ENCODE assay signal across 9 cellular contexts in genomic region chrX:149629730-149630387, GRCh38. TPM values are rescaled to one million over a fixed set of nuclear protein-coding genes. Genes with fewer than 3 reads are reported as not detected.
A peak's percentile ranks its signal among the peaks of the same experiment; 100 is the strongest.
DNase-seq lines count a peak whose midpoint lies in the region; ATAC-seq, FAIRE-seq and TF ChIP-seq lines count a peak whose summit lies in the region.
"Had no signal": no experiment of that assay in that cellular context is flagged by ENCODE, and none has a peak within 500 bp of the region (broad histone marks: within the 10 kb centered on the region; RNA-seq: fewer than 3 reads in every experiment).

No MANE protein-coding gene starts in this region.

- H4K20me1 ChIP-seq in HepG2 (ENCODE audit: insufficient read depth, low read length) = no peaks in the 10 kb centered on the region

- TF ChIP-seq CTCF in heart right ventricle (IDR thresholded peaks at IDR 0.05) (no peak), HepG2 (CRISPR knock-in tag; IDR thresholded peaks at IDR 0.05) (no peak)

- TSS peak; percentile 39 for BruUV-seq in HepG2 (replicated peaks; lab: Mats Ljungman, UMichigan)

- peaks cover 0 to 18% (median 0%) of the 10 kb centered on the region in 7 donors for H3K27me3 ChIP-seq in heart right ventricle
- H3K27me3 ChIP-seq in HepG2 (ENCODE audit: control insufficient read depth in 1 of 2, insufficient read depth in 2 of 2, low read length in 2 of 2) = peaks cover 0 to 2% of the 10 kb centered on the region in 2 experiments; a peak in 1 of 5 replicates

- H3K9me3 Mint-ChIP-seq in activated naive CD8-positive, alpha-beta T cell treated with anti-CD3 and anti-CD28 coated beads, Interleukin-2, amount 10 ng/mL, durations not matched to agents 7 days and 5 days = no peaks in the 10 kb centered on the region

- H3K4me2 ChIP-seq in HepG2 (ENCODE audit: low read depth, low read length) = peak overlapping the region; percentile 81

- WGBS in heart right ventricle, 2 donors = 53% methylated on average over 5 of the region's 5 CpGs
- 92% methylated on average over 3 of the region's 5 CpGs for WGBS in HepG2 (ENCODE audit: low lambda C conversion rate)

- H3K4me3 Mint-ChIP-seq in activated naive CD8-positive, alpha-beta T cell treated with anti-CD3 and anti-CD28 coated beads, Interleukin-2, amount 10 ng/mL, durations not matched to agents 7 days and 5 days = peak overlapping the region; percentile 93

- peaks cover 0 to 47% (median 14%) of the 10 kb centered on the region in 9 donors for H3K4me1 ChIP-seq in heart right ventricle
- peaks cover 34% of the 10 kb centered on the region for H3K4me1 ChIP-seq in HepG2 (ENCODE audit: insufficient read depth, low read length)

- H3K9ac ChIP-seq in HepG2 (ENCODE audit: insufficient read depth, low read depth, low read length) = no peak overlapping the region

- H3K36me3 ChIP-seq in heart right ventricle = no peaks in the 10 kb centered on the region
- no peaks in the 10 kb centered on the region for H3K36me3 ChIP-seq in HepG2 (replicated peaks in 1 of 2; ENCODE audit: control insufficient read depth in 1 of 2, insufficient read depth in 2 of 2, low read length in 2 of 2)

- no peak for FAIRE-seq in HepG2 (lab: Jason Lieb, UNC)

- ATAC-seq in heart right ventricle = peak in 6 of 8 donors; percentile 23 to 64 (median 34)
- ATAC-seq in Right ventricle myocardium inferior = no peak
- ATAC-seq in activated naive CD8-positive, alpha-beta T cell treated with anti-CD3 and anti-CD28 coated beads, Interleukin-2, amount 10 ng/mL, durations not matched to agents 7 days and 5 days (ENCODE audit: low read depth) = no peak
- ATAC-seq in HepG2 = no peak; the same call in 2 of the 3 replicates
- no peak for ATAC-seq in HG03025 (IDR thresholded peaks at IDR 0.05; ENCODE audit: low FRiP score, unreplicated experiment)

- no peaks in the 10 kb centered on the region for H3K9me3 ChIP-seq in heart right ventricle
- no peaks in the 10 kb centered on the region for H3K9me3 ChIP-seq in HepG2 (ENCODE audit: low read length)

- H3K4me1 Mint-ChIP-seq in activated naive CD8-positive, alpha-beta T cell treated with anti-CD3 and anti-CD28 coated beads, Interleukin-2, amount 10 ng/mL, durations not matched to agents 7 days and 5 days = peaks cover 27% of the 10 kb centered on the region

- H3K79me2 ChIP-seq in HepG2 (ENCODE audit: insufficient read depth, low read length) = no peaks in the 10 kb centered on the region

- H3K27ac ChIP-seq in heart right ventricle (peak overlapping the region in 7 of 10 donors; percentile 64 to 87 (median 81)), HepG2 (ENCODE audit: extremely low read length, insufficient read depth, low read length) (no peak overlapping the region)

- H3K4me3 ChIP-seq in heart right ventricle = peak overlapping the region in 8 of 10 donors; percentile 64 to 85 (median 77)
- no peak overlapping the region; a peak in 2 of 6 replicates for H3K4me3 ChIP-seq in HepG2 (replicated peaks in 1 of 3; ENCODE audit: insufficient read depth in 1 of 3, low read depth in 2 of 3, low read length in 3 of 3)

- intact Hi-C loops in heart right ventricle (cut with DNase I) (loop anchor here in 1 of 10 donors (10.0 kb wide), 1 partner anchor 65 kb away; no protein-coding TSS in a partner anchor), Right ventricle myocardium inferior (cut with DNase I) (no loop called here), HepG2 (cut with micrococcal nuclease; ENCODE audit: unreplicated experiment) (no loop called here), posterior vena cava (cut with DNase I) (loop anchor here (5.0 to 10.0 kb wide), 2 partner anchors 125 to 988 kb away; partner anchors contain the start of gene IDS (in 1 of the 2))

- H3K36me3 Mint-ChIP-seq in activated naive CD8-positive, alpha-beta T cell treated with anti-CD3 and anti-CD28 coated beads, Interleukin-2, amount 10 ng/mL, durations not matched to agents 7 days and 5 days = peaks cover 8% of the 10 kb centered on the region

- TF ChIP-seq EP300 in HepG2 (IDR thresholded peaks at IDR 0.05; ENCODE audit: low read depth in 2 of 2, low read length in 2 of 2) = no peak
- no peak for TF ChIP-seq EP300 in HepG2 (CRISPR knock-in tag; IDR thresholded peaks at IDR 0.05; ENCODE audit: borderline replicate concordance)

- no peak overlapping the region for H3K27ac Mint-ChIP-seq in activated naive CD8-positive, alpha-beta T cell treated with anti-CD3 and anti-CD28 coated beads, Interleukin-2, amount 10 ng/mL, durations not matched to agents 7 days and 5 days

- CTCF ChIA-PET in HepG2 (lab: Yijun Ruan, JAX; ENCODE audit: low intra/inter-chr PET ratio, low total read pairs) = no interaction called here

- no peak overlapping the region for H2AFZ ChIP-seq in HepG2 (ENCODE audit: low read length)

- TF ChIP-seq RAD21 in HepG2 (CRISPR knock-in tag; IDR thresholded peaks at IDR 0.05) = no peak

- TF ChIP-seq POLR2A in HepG2 (IDR thresholded peaks at IDR 0.05; ENCODE audit: insufficient read depth in 1 of 2, low read depth in 2 of 2, low read length in 2 of 2) = no peak

- in situ Hi-C loops in HepG2 (cut with HindIII; ENCODE audit: extremely low pct_ligation_motif_present, low pct_unique_long_range_greater_than_20kb) = no loop called here

- H3K27me3 Mint-ChIP-seq in activated naive CD8-positive, alpha-beta T cell treated with anti-CD3 and anti-CD28 coated beads, Interleukin-2, amount 10 ng/mL, durations not matched to agents 7 days and 5 days = peaks cover 2% of the 10 kb centered on the region

- DNase-seq in heart right ventricle (no peak), Right ventricle myocardium inferior (ENCODE audit: missing footprints) (no peak), HepG2 (ENCODE audit: low spot score) (no peak), middle frontal gyrus (ENCODE audit: extremely low spot score, low spot score) (no peak), T-helper 9 cell (no peak), posterior vena cava (ENCODE audit: low spot score) (no peak)
- no peak for DNase-seq in activated naive CD8-positive, alpha-beta T cell treated with anti-CD3 and anti-CD28 coated beads, Interleukin-2, amount 10 ng/mL, durations not matched to agents 7 days and 5 days

- POLR2A ChIA-PET in activated naive CD8-positive, alpha-beta T cell treated with anti-CD3 and anti-CD28 coated beads, Interleukin-2, amount 10 ng/mL, durations not matched to agents 7 days and 5 days (lab: Charles Lee) = no interaction called here
- POLR2A ChIA-PET in HepG2 (lab: Yijun Ruan, JAX) = no interaction called here

RNA-seq across cellular contexts. Expression of gene TMEM185A, which starts 1.7 kb away (rescaled TPM):
- total RNA-seq in heart right ventricle = 10 to 100 TPM; 27.1 to 42.8 (median 34.5) TPM
- 10 to 100 TPM; 12.7 to 15.0 TPM for polyA plus RNA-seq in heart right ventricle
- 33.5 TPM for total RNA-seq in Right ventricle myocardium inferior
- total RNA-seq in activated naive CD8-positive, alpha-beta T cell treated with anti-CD3 and anti-CD28 coated beads, Interleukin-2, amount 10 ng/mL, durations not matched to agents 7 days and 5 days = 10 to 100 TPM; 23.6 to 28.7 TPM
- total RNA-seq in HepG2 (2016; rRNA removed; fragmentation: Illumina TruSeq; extraction: Trizol) = 4.4 and 5.9 TPM in 2 replicates
- 2.7 and 4.3 TPM in 2 replicates for total RNA-seq in HepG2 (2016; cell fraction: cytosol; rRNA removed; fragmentation: Illumina TruSeq; extraction: Trizol; ENCODE audit: low read depth)
- total RNA-seq in HepG2 (2016; cell fraction: insoluble cytoplasmic fraction; rRNA removed; fragmentation: Illumina TruSeq; extraction: Trizol) = 3.0 and 5.8 TPM in 2 replicates
- total RNA-seq in HepG2 (2016; cell fraction: membrane; rRNA removed; fragmentation: Illumina TruSeq; extraction: Trizol) = 5.9 and 6.7 TPM in 2 replicates
- total RNA-seq in HepG2 (2016; cell fraction: nucleus; rRNA removed; fragmentation: Illumina TruSeq; extraction: Trizol) = 7.8 and 8.7 TPM in 2 replicates
- polyA plus RNA-seq in HepG2 (2011; rRNA removed) = 9.9 and 10.5 TPM in 2 replicates
- polyA plus RNA-seq in HepG2 (2011; cell fraction: cytosol; rRNA removed) = 9.2 and 13.1 TPM in 2 replicates
- polyA plus RNA-seq in HepG2 (2011; cell fraction: nucleus; rRNA removed) = 6.4 and 10.6 TPM in 2 replicates
- polyA plus RNA-seq in HepG2 (2012) = 10.3 and 15.1 TPM in 2 replicates
- polyA plus RNA-seq in HepG2 (2016; cell fraction: cytosol; fragmentation: Illumina TruSeq; extraction: Trizol; ENCODE audit: low read depth) = 7.6 and 8.4 TPM in 2 replicates
- polyA plus RNA-seq in HepG2 (2016; cell fraction: insoluble cytoplasmic fraction; fragmentation: Illumina TruSeq; extraction: Trizol; ENCODE audit: low read depth) = 4.0 and 4.8 TPM in 2 replicates
- 7.8 and 9.6 TPM in 2 replicates for polyA plus RNA-seq in HepG2 (2016; cell fraction: membrane; fragmentation: Illumina TruSeq; extraction: Trizol; ENCODE audit: low read depth)
- 13.9 and 19.2 TPM in 2 replicates for polyA plus RNA-seq in HepG2 (2016; cell fraction: nucleus; fragmentation: Illumina TruSeq; extraction: Trizol; ENCODE audit: insufficient read depth, low read depth)
- 83.3 and 127 TPM in 2 replicates for polyA minus RNA-seq in HepG2 (2011; rRNA and poly(A)+ RNA removed; ENCODE audit: low replicate concordance)
- 7.3 and 9.7 TPM in 2 replicates for polyA minus RNA-seq in HepG2 (2011; cell fraction: cytosol; rRNA and poly(A)+ RNA removed)
- 9.3 and 15.0 TPM in 2 replicates for polyA minus RNA-seq in HepG2 (2011; cell fraction: nucleus; rRNA and poly(A)+ RNA removed)
- total RNA-seq in posterior vena cava = 10 to 100 TPM; 20.8 to 22.1 TPM

RNA-seq across cellular contexts. Expression of gene HSFX2, which starts 34.7 kb away (rescaled TPM):
- total RNA-seq in heart right ventricle = 1 to 10 TPM in 3 of 10 donors, under 1 TPM in 3, not detected in 4; 0.22 to 2.2 (median 0.78) TPM
- 1 to 10 TPM in 1 of 2 donors, under 1 TPM in 1; 0.70 to 2.3 TPM for polyA plus RNA-seq in heart right ventricle
- not detected for total RNA-seq in Right ventricle myocardium inferior
- total RNA-seq in activated naive CD8-positive, alpha-beta T cell treated with anti-CD3 and anti-CD28 coated beads, Interleukin-2, amount 10 ng/mL, durations not matched to agents 7 days and 5 days = under 1 TPM in 1 of 2 experiments, not detected in 1; 0.28 TPM
- total RNA-seq in HepG2 (2016; rRNA removed; fragmentation: Illumina TruSeq; extraction: Trizol) = 0.13 TPM in 1 of 2 replicates, not detected in the other
- not detected in 2 replicates for total RNA-seq in HepG2 (2016; cell fraction: cytosol; rRNA removed; fragmentation: Illumina TruSeq; extraction: Trizol; ENCODE audit: low read depth)
- total RNA-seq in HepG2 (2016; cell fraction: insoluble cytoplasmic fraction; rRNA removed; fragmentation: Illumina TruSeq; extraction: Trizol) = 0.11 TPM in 1 of 2 replicates, not detected in the other
- not detected in 2 replicates for total RNA-seq in HepG2 (2016; cell fraction: membrane; rRNA removed; fragmentation: Illumina TruSeq; extraction: Trizol)
- 0.53 and 0.56 TPM in 2 replicates for total RNA-seq in HepG2 (2016; cell fraction: nucleus; rRNA removed; fragmentation: Illumina TruSeq; extraction: Trizol)
- polyA plus RNA-seq in HepG2 (2011; rRNA removed) = 0.30 TPM in 1 of 2 replicates, not detected in the other
- 0.08 TPM in 1 of 2 replicates, not detected in the other for polyA plus RNA-seq in HepG2 (2011; cell fraction: cytosol; rRNA removed)
- 0.32 and 0.54 TPM in 2 replicates for polyA plus RNA-seq in HepG2 (2011; cell fraction: nucleus; rRNA removed)
- 0.34 TPM in 1 of 2 replicates, not detected in the other for polyA plus RNA-seq in HepG2 (2012)
- polyA plus RNA-seq in HepG2 (2016; cell fraction: cytosol; fragmentation: Illumina TruSeq; extraction: Trizol; ENCODE audit: low read depth) = not detected in 2 replicates
- not detected in 2 replicates for polyA plus RNA-seq in HepG2 (2016; cell fraction: insoluble cytoplasmic fraction; fragmentation: Illumina TruSeq; extraction: Trizol; ENCODE audit: low read depth)
- not detected in 2 replicates for polyA plus RNA-seq in HepG2 (2016; cell fraction: membrane; fragmentation: Illumina TruSeq; extraction: Trizol; ENCODE audit: low read depth)
- polyA plus RNA-seq in HepG2 (2016; cell fraction: nucleus; fragmentation: Illumina TruSeq; extraction: Trizol; ENCODE audit: insufficient read depth, low read depth) = not detected in 2 replicates
- 0.40 and 1.1 TPM in 2 replicates for polyA minus RNA-seq in HepG2 (2011; rRNA and poly(A)+ RNA removed; ENCODE audit: low replicate concordance)
- not detected in 2 replicates for polyA minus RNA-seq in HepG2 (2011; cell fraction: cytosol; rRNA and poly(A)+ RNA removed)
- polyA minus RNA-seq in HepG2 (2011; cell fraction: nucleus; rRNA and poly(A)+ RNA removed) = not detected in 2 replicates
- under 1 TPM in 1 of 2 donors, not detected in 1; 0.48 TPM for total RNA-seq in posterior vena cava
- total RNA-seq: endothelial cell of umbilical vein had no signal

RNA-seq across cellular contexts. Expression of gene MAGEA9B, which starts 42.6 kb away (rescaled TPM):
- total RNA-seq in heart right ventricle (not detected), Right ventricle myocardium inferior (not detected), HepG2 (2016; rRNA removed; fragmentation: Illumina TruSeq; extraction: Trizol) (0.07 TPM in 1 of 2 replicates, not detected in the other), posterior vena cava (not detected)
- polyA plus RNA-seq in heart right ventricle (not detected), HepG2 (2011; rRNA removed) (0.11 TPM in 1 of 2 replicates, not detected in the other)
- not detected for total RNA-seq in activated naive CD8-positive, alpha-beta T cell treated with anti-CD3 and anti-CD28 coated beads, Interleukin-2, amount 10 ng/mL, durations not matched to agents 7 days and 5 days
- total RNA-seq in HepG2 (2016; cell fraction: cytosol; rRNA removed; fragmentation: Illumina TruSeq; extraction: Trizol; ENCODE audit: low read depth) = not detected in 2 replicates
- 0.06 TPM in 1 of 2 replicates, not detected in the other for total RNA-seq in HepG2 (2016; cell fraction: insoluble cytoplasmic fraction; rRNA removed; fragmentation: Illumina TruSeq; extraction: Trizol)
- not detected in 2 replicates for total RNA-seq in HepG2 (2016; cell fraction: membrane; rRNA removed; fragmentation: Illumina TruSeq; extraction: Trizol)
- total RNA-seq in HepG2 (2016; cell fraction: nucleus; rRNA removed; fragmentation: Illumina TruSeq; extraction: Trizol) = not detected in 2 replicates
- polyA plus RNA-seq in HepG2 (2011; cell fraction: cytosol; rRNA removed) = 0.15 TPM in 1 of 2 replicates, not detected in the other
- not detected in 2 replicates for polyA plus RNA-seq in HepG2 (2011; cell fraction: nucleus; rRNA removed)
- not detected in 2 replicates for polyA plus RNA-seq in HepG2 (2012)
- polyA plus RNA-seq in HepG2 (2016; cell fraction: cytosol; fragmentation: Illumina TruSeq; extraction: Trizol; ENCODE audit: low read depth) = not detected in 2 replicates
- 0.22 TPM in 1 of 2 replicates, not detected in the other for polyA plus RNA-seq in HepG2 (2016; cell fraction: insoluble cytoplasmic fraction; fragmentation: Illumina TruSeq; extraction: Trizol; ENCODE audit: low read depth)
- polyA plus RNA-seq in HepG2 (2016; cell fraction: membrane; fragmentation: Illumina TruSeq; extraction: Trizol; ENCODE audit: low read depth) = not detected in 2 replicates
- not detected in 2 replicates for polyA plus RNA-seq in HepG2 (2016; cell fraction: nucleus; fragmentation: Illumina TruSeq; extraction: Trizol; ENCODE audit: insufficient read depth, low read depth)
- not detected in 2 replicates for polyA minus RNA-seq in HepG2 (2011; rRNA and poly(A)+ RNA removed; ENCODE audit: low replicate concordance)
- polyA minus RNA-seq in HepG2 (2011; cell fraction: cytosol; rRNA and poly(A)+ RNA removed) = not detected in 2 replicates
- polyA minus RNA-seq in HepG2 (2011; cell fraction: nucleus; rRNA and poly(A)+ RNA removed) = not detected in 2 replicates
- total RNA-seq: endothelial cell of umbilical vein had no signal
- polyA plus RNA-seq: endothelial cell of umbilical vein had no signal

Comparison
In these comparisons a context has a peak if more than half of its experiments do, and no peak if none do; other contexts are left out.
1. ATAC-seq: peak in heart right ventricle (6 of 8); none in Right ventricle myocardium inferior (single experiment), activated naive CD8-positive, alpha-beta T cell treated with anti-CD3 and anti-CD28 coated beads, Interleukin-2, amount 10 ng/mL, durations not matched to agents 7 days and 5 days (single experiment), HepG2 (single experiment) and HG03025 (single experiment).
2. H3K4me3 ChIP-seq: peak in heart right ventricle (8 of 10); none in HepG2 (0 of 3).
3. intact Hi-C loops: an anchor here in posterior vena cava (5.0 to 10.0 kb wide); none called in Right ventricle myocardium inferior and HepG2.